ENCODE assay signal across 13 cellular contexts in the genomic region with DNA sequence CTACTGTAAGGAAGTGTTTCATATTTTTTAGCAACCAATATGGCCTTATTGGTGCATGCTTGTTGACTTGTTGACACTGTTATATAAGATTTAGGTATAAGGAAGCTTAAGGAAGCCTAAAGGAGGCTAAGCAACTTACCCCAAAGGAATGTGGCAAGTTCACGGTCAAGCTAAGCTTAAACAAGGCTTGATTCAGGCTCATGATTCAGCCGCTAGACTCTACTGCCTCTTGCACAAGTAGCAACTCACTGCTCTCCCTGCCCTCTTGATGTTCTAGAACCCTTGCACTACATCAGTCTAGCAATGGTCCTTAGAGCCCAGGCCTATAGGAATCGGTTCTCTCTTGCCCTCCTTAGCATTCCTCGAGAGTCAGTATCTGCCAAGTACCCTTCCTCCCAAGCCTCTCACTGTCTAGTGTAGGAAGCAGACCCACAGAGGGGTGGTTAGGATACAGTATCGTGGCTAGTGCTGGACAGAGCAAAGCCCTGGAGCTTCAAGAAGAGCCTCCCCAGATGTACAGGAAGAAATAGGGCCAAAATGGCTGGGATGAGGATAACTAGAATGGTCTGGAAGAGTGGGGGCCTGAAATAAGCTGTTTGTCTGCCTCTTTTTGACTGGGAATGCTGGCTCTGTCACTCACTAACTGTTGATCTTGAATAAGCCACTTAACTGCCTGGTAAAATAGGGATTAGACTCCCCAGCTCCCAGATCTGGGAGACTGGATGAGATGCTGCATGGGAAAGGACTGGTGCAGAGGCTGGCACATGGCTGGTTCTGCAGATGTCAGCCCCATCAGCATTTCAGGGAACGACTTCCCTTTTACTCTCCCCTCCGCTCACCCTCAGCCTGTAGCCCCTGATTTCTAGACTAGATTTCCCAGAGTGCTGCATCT.
"Had no signal": no experiment of that assay in that cellular context is flagged by ENCODE, and none has a peak within 500 bp of the region (broad histone marks: within the 10 kb centered on the region; RNA-seq: fewer than 3 reads in every experiment).

No MANE protein-coding gene starts in this region.

- H3K9me3 ChIP-seq: upper lobe of right lung had no signal

- H3K36me3 Mint-ChIP-seq: activated naive CD4-positive, alpha-beta T cell treated with anti-CD3 and anti-CD28 coated beads, Interleukin-2, amount 10 ng/mL, durations not matched to agents 7 days and 5 days had no signal

- H3K27me3 Mint-ChIP-seq: dendritic cell treated with granulocyte-macrophage colony-stimulating factor and Interleukin-4, amounts not matched to agents 40 ng/mL and 50 ng/mL, for 4 days had no signal

- H3K9me3 Mint-ChIP-seq: activated B cell treated with CpG ODN at 0.5 μM for 24 hours; activated naive CD4-positive, alpha-beta T cell treated with anti-CD3 and anti-CD28 coated beads, Interleukin-2, amount 10 ng/mL, durations not matched to agents 7 days and 5 days; activated T-helper 2 cell treated with anti-CD3 and anti-CD28 coated beads, Interferon-gamma antibody, Interleukin-2, Interleukin-4, amounts not matched to agents 10 μg/mL and 5 μg/mL and 100 μg/mL, durations not matched to agents 14 hours and 24 hours and 36 hours; dendritic cell treated with granulocyte-macrophage colony-stimulating factor and Interleukin-4, amounts not matched to agents 40 ng/mL and 50 ng/mL, for 4 days; T-helper 1 cell treated with Interleukin-12 subunit alpha and Interleukin-12 subunit beta and Interleukin-4 antibody, amounts not matched to agents 30 μg/mL and 1 μg/mL, for 36 hours had no signal

- H3K4me3 Mint-ChIP-seq: activated B cell treated with CpG ODN at 0.5 μM for 24 hours; activated naive CD4-positive, alpha-beta T cell treated with anti-CD3 and anti-CD28 coated beads, Interleukin-2, amount 10 ng/mL, durations not matched to agents 7 days and 5 days; dendritic cell treated with granulocyte-macrophage colony-stimulating factor and Interleukin-4, amounts not matched to agents 40 ng/mL and 50 ng/mL, for 4 days; T-helper 1 cell treated with Interleukin-12 subunit alpha and Interleukin-12 subunit beta and Interleukin-4 antibody, amounts not matched to agents 30 μg/mL and 1 μg/mL, for 36 hours had no signal

- H3K4me1 ChIP-seq: upper lobe of right lung had no signal

- H3K4me1 Mint-ChIP-seq: activated B cell treated with CpG ODN at 0.5 μM for 24 hours; activated naive CD4-positive, alpha-beta T cell treated with anti-CD3 and anti-CD28 coated beads, Interleukin-2, amount 10 ng/mL, durations not matched to agents 7 days and 5 days had no signal

- H3K27me3 ChIP-seq: upper lobe of right lung had no signal

- H3K27ac ChIP-seq: upper lobe of right lung had no signal

- H3K36me3 ChIP-seq: upper lobe of right lung had no signal

- ATAC-seq: sciatic nerve, upper lobe of right lung had no signal

- H3K4me3 ChIP-seq: upper lobe of right lung had no signal

- DNase-seq: activated B cell treated with CpG ODN at 0.5 μM for 24 hours; activated CD4-positive, alpha-beta T cell treated with anti-CD3 and anti-CD28 coated beads, Interleukin-2, amount 50 U/mL, for 1 hour; activated naive CD4-positive, alpha-beta T cell treated with anti-CD3 and anti-CD28 coated beads, Interleukin-2, amount 10 ng/mL, durations not matched to agents 7 days and 5 days; activated T-cell treated with anti-CD3 and anti-CD28 coated beads for 4 hours; erythroblast; hippocampal formation; kidney glomerular epithelial cell; stimulated activated naive CD4-positive, alpha-beta T cell; upper lobe of right lung had no signal

- H3K27ac Mint-ChIP-seq: activated B cell treated with CpG ODN at 0.5 μM for 24 hours; activated naive CD4-positive, alpha-beta T cell treated with anti-CD3 and anti-CD28 coated beads, Interleukin-2, amount 10 ng/mL, durations not matched to agents 7 days and 5 days; activated T-helper 2 cell treated with anti-CD3 and anti-CD28 coated beads, Interferon-gamma antibody, Interleukin-2, Interleukin-4, amounts not matched to agents 10 μg/mL and 5 μg/mL and 100 μg/mL, durations not matched to agents 14 hours and 24 hours and 36 hours; dendritic cell treated with granulocyte-macrophage colony-stimulating factor and Interleukin-4, amounts not matched to agents 40 ng/mL and 50 ng/mL, for 4 days; T-helper 1 cell treated with Interleukin-12 subunit alpha and Interleukin-12 subunit beta and Interleukin-4 antibody, amounts not matched to agents 30 μg/mL and 1 μg/mL, for 36 hours had no signal
